ENCODE assay signal across 11 cellular contexts in the genomic region with DNA sequence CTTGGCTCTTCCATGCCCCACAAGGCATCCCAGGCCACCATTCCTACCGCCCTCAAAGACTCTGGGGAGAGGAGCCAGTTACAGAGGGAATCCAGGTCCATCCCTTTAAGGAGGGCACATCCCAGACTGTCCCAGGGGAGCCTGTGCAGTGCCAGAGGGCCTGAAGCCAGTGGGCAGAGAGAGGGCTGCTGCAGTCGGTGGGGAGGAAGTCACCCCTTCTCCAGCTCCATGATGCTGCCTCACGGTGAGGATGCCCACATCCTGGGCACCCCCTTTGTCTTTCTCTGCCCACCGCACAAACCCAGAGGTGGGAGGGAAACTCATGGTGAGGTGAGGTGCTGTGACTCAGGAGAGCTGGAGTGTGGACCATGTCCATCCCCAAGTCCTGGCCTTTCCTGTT. TPM values are rescaled to one million over a fixed set of nuclear protein-coding genes. Genes with fewer than 3 reads are reported as not detected.
A peak's percentile ranks its signal among the peaks of the same experiment; 100 is the strongest.
DNase-seq lines count a peak whose midpoint lies in the region; ATAC-seq and TF ChIP-seq lines count a peak whose summit lies in the region.
"Had no signal": no experiment of that assay in that cellular context is flagged by ENCODE, and none has a peak within 500 bp of the region (broad histone marks: within the 10 kb centered on the region; RNA-seq: fewer than 3 reads in every experiment).

No MANE protein-coding gene starts in this region.

- H3K9me2 ChIP-seq in OCI-LY7 (ENCODE audit: insufficient read depth, low read length), result no peaks in the 10 kb centered on the region

- no peaks in the 10 kb centered on the region for H3K79me2 ChIP-seq in OCI-LY7 (ENCODE audit: insufficient read depth, low read depth, low read length)

- H2AFZ ChIP-seq in OCI-LY7 (ENCODE audit: low read length), result peak overlapping the region; percentile 50; the same call in 1 of the 2 replicates

- no peak overlapping the region for H3K27ac ChIP-seq in right atrium auricular region
- no peak overlapping the region for H3K27ac ChIP-seq in OCI-LY7 (ENCODE audit: low read depth, low read length, poor library complexity, severe bottlenecking)
- H3K27ac ChIP-seq in uterus, result peak overlapping the region; percentile 45 to 64
- H3K27ac ChIP-seq in SJCRH30, result no peak overlapping the region
- H3K27ac ChIP-seq: Peyer's patch had no signal

- intact Hi-C loops in Right ventricle myocardium inferior (cut with DNase I), result no loop called here
- intact Hi-C loops in OCI-LY7 (cut with micrococcal nuclease; ENCODE audit: unreplicated experiment), result no loop called here
- intact Hi-C loops in uterus (cut with DNase I; ENCODE audit: low total_unique reads), result no loop called here

- H3K4me1 ChIP-seq in right atrium auricular region, result peaks cover 0 to 18% of the 10 kb centered on the region in 2 donors
- H3K4me1 ChIP-seq in OCI-LY7 (ENCODE audit: insufficient read depth, low read length, poor library complexity, severe bottlenecking), result peaks cover 14% of the 10 kb centered on the region
- peaks cover 0 to 23% of the 10 kb centered on the region in 2 donors for H3K4me1 ChIP-seq in uterus
- H3K4me1 ChIP-seq in SJCRH30, result no peaks in the 10 kb centered on the region

- peak overlapping the region in 3 of 5 donors; percentile 41 to 63 (median 54) for H3K4me3 Mint-ChIP-seq in immature natural killer cell

- H3K9me3 ChIP-seq in right atrium auricular region (no peaks in the 10 kb centered on the region), OCI-LY7 (ENCODE audit: low read length) (no peaks in the 10 kb centered on the region), uterus (no peaks in the 10 kb centered on the region), SJCRH30 (replicated peaks) (no peaks in the 10 kb centered on the region)
- H3K9me3 ChIP-seq: Peyer's patch had no signal

- peak overlapping the region; percentile 53 for H3K4me2 ChIP-seq in OCI-LY7 (ENCODE audit: low read length)

- H3K4me3 ChIP-seq in right atrium auricular region (no peak overlapping the region), OCI-LY7 (ENCODE audit: low read depth, low read length, poor library complexity, severe bottlenecking) (no peak overlapping the region), uterus (no peak overlapping the region), SJCRH30 (no peak overlapping the region)
- H3K4me3 ChIP-seq: Peyer's patch had no signal

- H3K36me3 Mint-ChIP-seq in immature natural killer cell, result no peaks in the 10 kb centered on the region

- no peaks in the 10 kb centered on the region for H3K9me3 Mint-ChIP-seq in immature natural killer cell

- no peak for TF ChIP-seq CTCF in right atrium auricular region (IDR thresholded peaks at IDR 0.05)
- no peak for TF ChIP-seq CTCF in OCI-LY7 (conservative IDR thresholded peaks at IDR 0.05; ENCODE audit: low read length)
- TF ChIP-seq CTCF in uterus (IDR thresholded peaks at IDR 0.05), result no peak

- H3K27ac Mint-ChIP-seq in immature natural killer cell, result peak overlapping the region in 1 of 6 donors; percentile 74

- DNase-seq in Right ventricle myocardium inferior (ENCODE audit: missing footprints), result no peak
- no peak for DNase-seq in right atrium auricular region (ENCODE audit: low spot score)
- no peak for DNase-seq in OCI-LY7 (ENCODE audit: low spot score)
- no peak for DNase-seq in immature natural killer cell
- DNase-seq in uterus, result no peak
- no peak for DNase-seq in NCI-H187 treated with DMSO at 0.1 percent for 48 hours (lab: John Stamatoyannopoulos, UW)
- DNase-seq in SJCRH30, result no peak
- DNase-seq: activated effector memory CD4-positive, alpha-beta T cell treated with anti-CD3 and anti-CD28 coated beads, Interleukin-2, amount 50 U/mL, for 16 hours; cortex of kidney; Peyer's patch had no signal

- no TSS peak for BruUV-seq in OCI-LY7 (replicated peaks; lab: Mats Ljungman, UMichigan)

- no peaks in the 10 kb centered on the region for H3K27me3 ChIP-seq in right atrium auricular region
- H3K27me3 ChIP-seq in uterus, result no peaks in the 10 kb centered on the region
- H3K27me3 ChIP-seq in SJCRH30, result no peaks in the 10 kb centered on the region
- H3K27me3 ChIP-seq: Peyer's patch had no signal

- H4K20me1 ChIP-seq in OCI-LY7 (ENCODE audit: insufficient read depth, low read length), result no peaks in the 10 kb centered on the region

- ATAC-seq in Right ventricle myocardium inferior, result peak; percentile 6
- ATAC-seq in HG03432 (IDR thresholded peaks at IDR 0.05; ENCODE audit: unreplicated experiment), result no peak

- POLR2A ChIA-PET in OCI-LY7 (lab: Charles Lee), result no interaction called here

- no peak for TF ChIP-seq POLR2A in uterus (IDR thresholded peaks at IDR 0.05)

- no peaks in the 10 kb centered on the region for H3K36me3 ChIP-seq in right atrium auricular region
- H3K36me3 ChIP-seq in OCI-LY7 (ENCODE audit: insufficient read depth, low read length), result no peaks in the 10 kb centered on the region
- H3K36me3 ChIP-seq in uterus, result no peaks in the 10 kb centered on the region
- no peaks in the 10 kb centered on the region for H3K36me3 ChIP-seq in SJCRH30
- H3K36me3 ChIP-seq: Peyer's patch had no signal

- peaks cover 17 to 23% of the 10 kb centered on the region in 2 donors for H3K4me1 Mint-ChIP-seq in immature natural killer cell

- H3K27me3 Mint-ChIP-seq in immature natural killer cell (ENCODE audit: low read depth in 3 of 3), result peaks cover 3 to 17% (median 10%) of the 10 kb centered on the region in 3 donors

- CTCF ChIA-PET in OCI-LY7 (lab: Charles Lee; ENCODE audit: unreplicated experiment), result no interaction called here

RNA-seq across cellular contexts. Expression of a gene that starts 26.3 kb away (rescaled TPM):
- total RNA-seq in Right ventricle myocardium inferior (4.1 TPM), right atrium auricular region (1 to 10 TPM; 1.2 to 4.7 TPM), OCI-LY7 (2022) (10.1 and 11.4 TPM in 2 replicates), uterus (10 to 100 TPM in 1 of 4 donors, 1 to 10 TPM in 3; 2.1 to 24.1 (median 7.6) TPM)
- total RNA-seq in OCI-LY7 (2014; rRNA removed; shearing (Covaris generic)), result 5.6 TPM in 2 replicates
- polyA plus RNA-seq in immature natural killer cell, result under 1 TPM in 2 of 3 donors, not detected in 1; 0.13 to 0.15 TPM
- total RNA-seq in SJCRH30 (2014; rRNA removed; shearing (Covaris generic)), result 3.5 and 4.0 TPM in 2 replicates

Comparison
In these comparisons a context has a peak if more than half of its experiments do, and no peak if none do; other contexts are left out.
1. H3K27ac ChIP-seq: peak in uterus (2 of 2); none in right atrium auricular region (0 of 2), OCI-LY7 (single experiment) and SJCRH30 (single experiment).